ENCODE assay signal across 16 cellular contexts in genomic region chr22:35523167-35523928, GRCh38. TPM values are rescaled to one million over a fixed set of nuclear protein-coding genes. Genes with fewer than 3 reads are reported as not detected.
DNase-seq lines count a peak whose midpoint lies in the region; ATAC-seq and TF ChIP-seq lines count a peak whose summit lies in the region.
"Had no signal": no experiment of that assay in that cellular context is flagged by ENCODE, and none has a peak within 500 bp of the region (broad histone marks: within the 10 kb centered on the region; RNA-seq: fewer than 3 reads in every experiment).

No MANE protein-coding gene starts in this region.

- no peak overlapping the region for H3K27ac Mint-ChIP-seq in glutamatergic neuron (ENCODE audit: unreplicated experiment)
- H3K27ac Mint-ChIP-seq: B cell; dendritic cell treated with granulocyte-macrophage colony-stimulating factor and Interleukin-4, amounts not matched to agents 40 ng/mL and 50 ng/mL, for 4 days; GM23338; T-helper 1 cell treated with Interleukin-12 subunit alpha and Interleukin-12 subunit beta and Interleukin-4 antibody, amounts not matched to agents 30 μg/mL and 1 μg/mL, for 36 hours had no signal

- no peak for TF ChIP-seq CTCF in glutamatergic neuron (IDR thresholded peaks at IDR 0.05; ENCODE audit: partially characterized antibody, unreplicated experiment)

- H3K36me3 Mint-ChIP-seq in glutamatergic neuron (ENCODE audit: unreplicated experiment), result no peaks in the 10 kb centered on the region

- DNase-seq in D341Med (ENCODE audit: low spot score), result peak; percentile 64
- peak; percentile 62 for DNase-seq in NCI-H1105 (lab: John Stamatoyannopoulos, UW)
- peak; percentile 66 for DNase-seq in NCI-H82 treated with DMSO at 0.1 percent for 48 hours (lab: John Stamatoyannopoulos, UW; ENCODE audit: unreplicated experiment)
- no peak for DNase-seq in glutamatergic neuron
- DNase-seq in retina, result no peak
- DNase-seq in NCI-H1694 treated with DMSO at 0.1 percent for 48 hours (lab: John Stamatoyannopoulos, UW), result no peak
- no peak for DNase-seq in NK-92 treated with Interleukin-12 subunit alpha and Interleukin-12 subunit beta, amount 100 ng/mL, for 24 hours (lab: John Stamatoyannopoulos, UW)
- DNase-seq: esophagus squamous epithelium; hypothalamus; occipital lobe; stimulated activated CD4-positive, alpha-beta T cell treated with anti-CD3 and anti-CD28 coated beads, Interleukin-4, amount 100 ng/mL, for 4 hours had no signal

- H3K4me3 Mint-ChIP-seq in glutamatergic neuron (ENCODE audit: unreplicated experiment), result peak overlapping the region; percentile 39
- H3K4me3 Mint-ChIP-seq: B cell; dendritic cell treated with granulocyte-macrophage colony-stimulating factor and Interleukin-4, amounts not matched to agents 40 ng/mL and 50 ng/mL, for 4 days; GM23338; T-helper 1 cell treated with Interleukin-12 subunit alpha and Interleukin-12 subunit beta and Interleukin-4 antibody, amounts not matched to agents 30 μg/mL and 1 μg/mL, for 36 hours had no signal

- peaks cover 2% of the 10 kb centered on the region for H3K27me3 Mint-ChIP-seq in glutamatergic neuron (ENCODE audit: unreplicated experiment)

- ATAC-seq in GM18909 (IDR thresholded peaks at IDR 0.05; ENCODE audit: poor library complexity, unreplicated experiment), result no peak
- ATAC-seq: GM23338 had no signal

- H3K4me1 Mint-ChIP-seq in glutamatergic neuron (ENCODE audit: low read depth, unreplicated experiment), result peaks cover 20% of the 10 kb centered on the region

- peaks cover 7% of the 10 kb centered on the region for H3K9me3 Mint-ChIP-seq in glutamatergic neuron (ENCODE audit: unreplicated experiment)
- H3K9me3 Mint-ChIP-seq: GM23338; T-helper 1 cell treated with Interleukin-12 subunit alpha and Interleukin-12 subunit beta and Interleukin-4 antibody, amounts not matched to agents 30 μg/mL and 1 μg/mL, for 36 hours had no signal

RNA-seq across cellular contexts. Expression of gene RASD2, which starts 17.3 kb away (rescaled TPM):
- 0.20 TPM for total RNA-seq in glutamatergic neuron (ENCODE audit: unreplicated experiment)

Comparison
In these comparisons a context has a peak if more than half of its experiments do, and no peak if none do; other contexts are left out.
1. DNase-seq: peak in D341Med (single experiment), NCI-H1105 (single experiment) and NCI-H82 treated with DMSO at 0.1 percent for 48 hours (single experiment); none in glutamatergic neuron (single experiment), retina (single experiment), NCI-H1694 treated with DMSO at 0.1 percent for 48 hours (single experiment) and NK-92 treated with Interleukin-12 subunit alpha and Interleukin-12 subunit beta, amount 100 ng/mL, for 24 hours (single experiment).